17 cellular contexts compared by ENCODE assay signal in genomic region chr4:24598025-24598424, GRCh38. TPM values are rescaled to one million over a fixed set of nuclear protein-coding genes. Genes with fewer than 3 reads are reported as not detected.
DNase-seq lines count a peak whose midpoint lies in the region; ATAC-seq, FAIRE-seq and TF ChIP-seq lines count a peak whose summit lies in the region.
"Had no signal": no experiment of that assay in that cellular context is flagged by ENCODE, and none has a peak within 500 bp of the region (broad histone marks: within the 10 kb centered on the region; RNA-seq: fewer than 3 reads in every experiment).

No MANE protein-coding gene starts in this region.

- H3K27ac Mint-ChIP-seq in CD4-positive, alpha-beta T cell, result no peak overlapping the region
- H3K27ac Mint-ChIP-seq: memory B cell had no signal

- CTCF ChIA-PET in RWPE1 (lab: Yijun Ruan, JAX), result no interaction called here
- CTCF ChIA-PET in CD4-positive, alpha-beta T cell (lab: Charles Lee), result no interaction called here

- H3K9me3 ChIP-seq in hepatocyte (ENCODE audit: low read depth) (no peaks in the 10 kb centered on the region), pancreas (no peaks in the 10 kb centered on the region)
- H3K9me3 ChIP-seq in CD4-positive, alpha-beta T cell (ENCODE audit: control insufficient read depth, low read length), result no peaks in the 10 kb centered on the region
- H3K9me3 ChIP-seq: SJSA1, thyroid gland had no signal

- WGBS in hepatocyte (ENCODE audit: low lambda C conversion rate, missing lambda C conversion rate), result 38% methylated on average over 8 of the region's 8 CpGs
- 26 to 36% methylated on average over 8 of the region's 8 CpGs for WGBS in pancreas, 2 donors

- H2AFZ ChIP-seq in hepatocyte, result peak overlapping the region; percentile 23

- no peaks in the 10 kb centered on the region for H3K79me2 ChIP-seq in hepatocyte

- no peak overlapping the region for H3K4me2 ChIP-seq in hepatocyte

- H3K4me3 ChIP-seq in hepatocyte (no peak overlapping the region), pancreas (no peak overlapping the region)
- H3K4me3 ChIP-seq: cardiac muscle cell, SJSA1, thyroid gland had no signal

- DNase-seq in DMS53 (lab: John Stamatoyannopoulos, UW), result peak; percentile 98
- peak; percentile 58 for DNase-seq in RWPE1 (ENCODE audit: low spot score)
- DNase-seq in hepatocyte (ENCODE audit: low spot score), result peak; percentile 76
- DNase-seq in pancreas, result peak in 3 of 6 donors; percentile 41 to 51 (median 43)
- no peak for DNase-seq in CD4-positive, alpha-beta T cell
- DNase-seq in germinal center (ENCODE audit: low spot score), result no peak
- DNase-seq in DMS 273 treated with DMSO at 0.1 percent for 48 hours (lab: John Stamatoyannopoulos, UW), result no peak
- DNase-seq: activated CD8-positive, alpha-beta memory T cell treated with anti-CD3 and anti-CD28 coated beads for 24 hours; activated naive CD4-positive, alpha-beta T cell; DND-41; NCI-H146; NCI-H526 treated with DMSO at 0.1 percent for 48 hours; thyroid gland had no signal

- peak; percentile 86 for FAIRE-seq in pancreas (lab: Jason Lieb, UNC)

- H3K27ac ChIP-seq in RWPE1 (no peak overlapping the region), hepatocyte (peak overlapping the region; percentile 95), pancreas (peak overlapping the region; percentile 36 to 96 (median 86))
- H3K27ac ChIP-seq in CD4-positive, alpha-beta T cell (ENCODE audit: low read depth, low read length), result no peak overlapping the region
- H3K27ac ChIP-seq: cardiac muscle cell, SJSA1, thyroid gland had no signal

- POLR2A ChIA-PET in RWPE1 (lab: Yijun Ruan, JAX; ENCODE audit: low non-redundant PET), result no interaction called here
- POLR2A ChIA-PET in CD4-positive, alpha-beta T cell (lab: Charles Lee), result no interaction called here

- no peaks in the 10 kb centered on the region for H4K20me1 ChIP-seq in hepatocyte (ENCODE audit: insufficient read depth, poor library complexity, severe bottlenecking)

- intact Hi-C loops in pancreas (cut with DNase I), result no loop called here
- intact Hi-C loops in CD4-positive, alpha-beta T cell (cut with DNase I, micrococcal nuclease), result no loop called here

- H3K9me3 Mint-ChIP-seq in CD4-positive, alpha-beta T cell, result no peaks in the 10 kb centered on the region

- H3K27me3 ChIP-seq in hepatocyte (no peaks in the 10 kb centered on the region), pancreas (no peaks in the 10 kb centered on the region)
- no peaks in the 10 kb centered on the region for H3K27me3 ChIP-seq in CD4-positive, alpha-beta T cell (ENCODE audit: control insufficient read depth, insufficient read depth, low read length)
- H3K27me3 ChIP-seq: cardiac muscle cell, SJSA1, thyroid gland had no signal

- H3K4me3 Mint-ChIP-seq in CD4-positive, alpha-beta T cell, result no peak overlapping the region
- H3K4me3 Mint-ChIP-seq: memory B cell had no signal

- H3K4me1 Mint-ChIP-seq in CD4-positive, alpha-beta T cell (ENCODE audit: low read depth), result no peaks in the 10 kb centered on the region

- H3K36me3 ChIP-seq in hepatocyte (replicated peaks; ENCODE audit: insufficient read depth, low read depth) (no peaks in the 10 kb centered on the region), pancreas (no peaks in the 10 kb centered on the region)
- H3K36me3 ChIP-seq: cardiac muscle cell, SJSA1, thyroid gland had no signal

- ATAC-seq in pancreas (peak; percentile 91 to 95 (median 94)), HG02571 (IDR thresholded peaks at IDR 0.05; ENCODE audit: unreplicated experiment) (no peak)
- ATAC-seq in CD4-positive, alpha-beta T cell (ENCODE audit: poor library complexity), result no peak

- peaks cover 18% of the 10 kb centered on the region for H3K4me1 ChIP-seq in hepatocyte (ENCODE audit: insufficient read depth)
- H3K4me1 ChIP-seq in pancreas, result peaks cover 6 to 14% (median 7%) of the 10 kb centered on the region in 3 donors
- H3K4me1 ChIP-seq: SJSA1, thyroid gland had no signal

- TF ChIP-seq CTCF in RWPE1 (conservative IDR thresholded peaks at IDR 0.05; ENCODE audit: low read depth) (no peak), hepatocyte (IDR thresholded peaks at IDR 0.05; ENCODE audit: poor library complexity) (no peak), pancreas (IDR thresholded peaks at IDR 0.05) (no peak)
- no peak for TF ChIP-seq CTCF in CD4-positive, alpha-beta T cell (IDR thresholded peaks at IDR 0.05)

- no peaks in the 10 kb centered on the region for H3K9me2 ChIP-seq in hepatocyte (replicated peaks; ENCODE audit: insufficient read depth)

- H3K36me3 Mint-ChIP-seq in CD4-positive, alpha-beta T cell (ENCODE audit: low read depth), result no peaks in the 10 kb centered on the region

- peaks cover 6% of the 10 kb centered on the region for H3K27me3 Mint-ChIP-seq in CD4-positive, alpha-beta T cell

RNA-seq across cellular contexts. Expression of gene DHX15, which starts 13.7 kb away (rescaled TPM):
- total RNA-seq in hepatocyte, result 180 and 188 TPM in 2 replicates
- 88.1 and 88.4 TPM in 2 replicates for polyA plus RNA-seq in hepatocyte
- 10 to 100 TPM; 32.8 to 61.8 (median 46.0) TPM for total RNA-seq in pancreas
- polyA plus RNA-seq in pancreas, result 10 to 100 TPM; 39.0 to 74.6 TPM
- total RNA-seq in CD4-positive, alpha-beta T cell, result 100 to 1,000 TPM; 208 to 209 TPM

Comparison
In these comparisons a context has a peak if more than half of its experiments do, and no peak if none do; other contexts are left out.
1. DNase-seq: peak in DMS53 (single experiment), RWPE1 (single experiment) and hepatocyte (single experiment); none in CD4-positive, alpha-beta T cell (0 of 10), germinal center (single experiment) and DMS 273 treated with DMSO at 0.1 percent for 48 hours (single experiment).
2. H3K27ac ChIP-seq: peak in hepatocyte (single experiment) and pancreas (4 of 4); none in RWPE1 (single experiment) and CD4-positive, alpha-beta T cell (single experiment).
3. ATAC-seq: peak in pancreas (4 of 4); none in HG02571 (single experiment) and CD4-positive, alpha-beta T cell (single experiment).